In genomic region chr22:30016596-30016995, GRCh38 we compare ENCODE assay signal across 25 cellular contexts.
"Had no signal": no experiment of that assay in that cellular context is flagged by ENCODE, and none has a peak within 500 bp of the region (broad histone marks: within the 10 kb centered on the region; RNA-seq: fewer than 3 reads in every experiment).

No MANE protein-coding gene starts in this region.

- H3K4me1 Mint-ChIP-seq: activated naive CD4-positive, alpha-beta T cell treated with anti-CD3 and anti-CD28 coated beads, Interleukin-2, amount 10 ng/mL, durations not matched to agents 7 days and 5 days; nephron; stimulated activated memory B cell treated with anti-CD40 and anti-IgM and Interleukin-4, amounts not matched to agents 10 μg/mL and 1 μg/mL and 100 μg/mL, for 72 hours had no signal

- H3K9me3 Mint-ChIP-seq: activated naive CD4-positive, alpha-beta T cell treated with anti-CD3 and anti-CD28 coated beads, Interleukin-2, amount 10 ng/mL, durations not matched to agents 7 days and 5 days; activated T-cell treated with anti-CD3 and anti-CD28 coated beads, Interleukin-2, amount 50 U/mL, for 4 hours; nephron; stimulated activated memory B cell treated with anti-CD40 and anti-IgM and Interleukin-4, amounts not matched to agents 10 μg/mL and 1 μg/mL and 100 μg/mL, for 72 hours had no signal

- H3K4me1 ChIP-seq: right lobe of liver, suprapubic skin, transverse colon had no signal

- H3K9me3 ChIP-seq: left ventricle myocardium inferior, right lobe of liver, stomach, suprapubic skin, transverse colon had no signal

- H3K27ac ChIP-seq: cardiac muscle cell, hepatocyte, left ventricle myocardium inferior, right lobe of liver, stomach, suprapubic skin, transverse colon had no signal

- H2AFZ ChIP-seq: hepatocyte had no signal

- DNase-seq: activated CD4-positive, alpha-beta T cell treated with anti-CD3 and anti-CD28 coated beads for 4 hours; activated CD4-positive, alpha-beta T cell treated with anti-CD3 and anti-CD28 coated beads, Interleukin-2, amount 50 U/mL, for 48 hours; activated CD4-positive, CD25-positive, alpha-beta regulatory T cell; activated CD8-positive, alpha-beta memory T cell treated with anti-CD3 and anti-CD28 coated beads, Interleukin-2, amount 50 U/mL, for 48 hours; activated effector memory CD4-positive, alpha-beta T cell treated with Interleukin-2 at 50 U/mL for 16 hours; activated naive CD4-positive, alpha-beta T cell treated with anti-CD3 and anti-CD28 coated beads, Interleukin-2, amount 10 ng/mL, durations not matched to agents 7 days and 5 days; activated T-cell treated with anti-CD3 and anti-CD28 coated beads, Interleukin-2, amount 50 U/mL, for 4 hours; amygdala; erythroblast; glutamatergic neuron; left ventricle myocardium inferior; midbrain; nucleus accumbens; posterior cingulate gyrus; right lobe of liver; small intestine; stimulated activated CD4-positive, alpha-beta T cell treated with anti-CD3 and anti-CD28 coated beads, Interleukin-15, amount 100 ng/mL, for 24 hours; stomach; T-helper 17 cell; transverse colon had no signal

- H3K4me3 Mint-ChIP-seq: activated naive CD4-positive, alpha-beta T cell treated with anti-CD3 and anti-CD28 coated beads, Interleukin-2, amount 10 ng/mL, durations not matched to agents 7 days and 5 days; activated T-cell treated with anti-CD3 and anti-CD28 coated beads, Interleukin-2, amount 50 U/mL, for 4 hours; nephron; stimulated activated memory B cell treated with anti-CD40 and anti-IgM and Interleukin-4, amounts not matched to agents 10 μg/mL and 1 μg/mL and 100 μg/mL, for 72 hours; T-helper 17 cell had no signal

- H3K4me3 ChIP-seq: cardiac muscle cell, hepatocyte, left ventricle myocardium inferior, right lobe of liver, stomach, suprapubic skin, transverse colon had no signal

- H3K27ac Mint-ChIP-seq: activated naive CD4-positive, alpha-beta T cell treated with anti-CD3 and anti-CD28 coated beads, Interleukin-2, amount 10 ng/mL, durations not matched to agents 7 days and 5 days; nephron; stimulated activated memory B cell treated with anti-CD40 and anti-IgM and Interleukin-4, amounts not matched to agents 10 μg/mL and 1 μg/mL and 100 μg/mL, for 72 hours had no signal

- H3K27me3 ChIP-seq: cardiac muscle cell, hepatocyte, right lobe of liver, stomach, suprapubic skin, transverse colon had no signal

- H3K27me3 Mint-ChIP-seq: activated naive CD4-positive, alpha-beta T cell treated with anti-CD3 and anti-CD28 coated beads, Interleukin-2, amount 10 ng/mL, durations not matched to agents 7 days and 5 days; stimulated activated memory B cell treated with anti-CD40 and anti-IgM and Interleukin-4, amounts not matched to agents 10 μg/mL and 1 μg/mL and 100 μg/mL, for 72 hours; T-helper 17 cell had no signal

- H3K79me2 ChIP-seq: hepatocyte had no signal

- H3K4me2 ChIP-seq: hepatocyte had no signal
